ENCODE assay signal across 2 cellular contexts in the genomic region with DNA sequence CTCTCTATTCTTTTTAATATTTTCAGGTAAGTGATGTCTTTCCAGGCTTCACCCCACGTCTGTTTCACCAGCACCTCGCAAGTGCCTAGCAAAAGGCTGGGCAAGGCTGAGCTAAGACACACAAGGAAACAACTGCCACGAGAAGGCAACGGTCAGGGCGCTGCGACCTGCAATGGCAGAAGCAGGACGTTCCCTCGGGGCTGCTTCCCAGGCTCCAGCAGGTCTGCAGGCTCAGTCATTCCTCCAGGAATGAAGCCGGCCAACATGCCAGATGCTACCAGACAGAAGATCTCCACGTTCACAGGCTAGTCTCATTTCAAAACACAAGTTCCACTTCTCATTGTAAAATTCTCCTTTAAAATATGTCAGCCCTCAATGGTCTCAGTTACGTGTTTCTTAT.
TF ChIP-seq lines count a peak whose summit lies in the region.

No MANE protein-coding gene starts in this region.

TF ChIP-seq in IMR-90, 13 proteins besides CTCF, POLR2A, EP300 and RAD21:
- TF ChIP-seq CEBPB (IDR thresholded peaks at IDR 0.05; ENCODE audit: low read depth, low read length) (no peak), ELK1 (IDR thresholded peaks at IDR 0.05; ENCODE audit: borderline replicate concordance, low read depth, low read length) (no peak), MAZ (IDR thresholded peaks at IDR 0.05; ENCODE audit: borderline replicate concordance, low read depth, low read length) (no peak), SMC3 (IDR thresholded peaks at IDR 0.05; ENCODE audit: low read depth, low read length) (no peak), RCOR1 (IDR thresholded peaks at IDR 0.05; ENCODE audit: insufficient replicate concordance, low read length) (no peak), MXI1 (IDR thresholded peaks at IDR 0.05; ENCODE audit: borderline replicate concordance, low read depth, low read length) (no peak), CHD1 (IDR thresholded peaks at IDR 0.05; ENCODE audit: low read depth, low read length) (no peak), RFX5 (IDR thresholded peaks at IDR 0.05; ENCODE audit: low read depth, low read length) (no peak), NFE2L2 (IDR thresholded peaks at IDR 0.05; ENCODE audit: low read depth, low read length) (no peak), BHLHE40 (IDR thresholded peaks at IDR 0.05; ENCODE audit: low read depth, low read length) (no peak), FOS (IDR thresholded peaks at IDR 0.05; ENCODE audit: low read depth, low read length) (no peak), MAFK (IDR thresholded peaks at IDR 0.05; ENCODE audit: low read depth, low read length) (no peak)
- TF ChIP-seq, protein P1, sequence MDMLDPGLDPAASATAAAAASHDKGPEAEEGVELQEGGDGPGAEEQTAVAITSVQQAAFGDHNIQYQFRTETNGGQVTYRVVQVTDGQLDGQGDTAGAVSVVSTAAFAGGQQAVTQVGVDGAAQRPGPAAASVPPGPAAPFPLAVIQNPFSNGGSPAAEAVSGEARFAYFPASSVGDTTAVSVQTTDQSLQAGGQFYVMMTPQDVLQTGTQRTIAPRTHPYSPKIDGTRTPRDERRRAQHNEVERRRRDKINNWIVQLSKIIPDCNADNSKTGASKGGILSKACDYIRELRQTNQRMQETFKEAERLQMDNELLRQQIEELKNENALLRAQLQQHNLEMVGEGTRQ (IDR thresholded peaks at IDR 0.05; ENCODE audit: low read depth, low read length): no peak

TF ChIP-seq in HepG2, 621 proteins besides CTCF, POLR2A, EP300 and RAD21:
- TF ChIP-seq MZF1 (CRISPR knock-in tag; IDR thresholded peaks at IDR 0.05; ENCODE audit: borderline replicate concordance) (no peak), ZNF337 (CRISPR knock-in tag; IDR thresholded peaks at IDR 0.05; ENCODE audit: borderline replicate concordance, low read depth) (no peak), NFKB2 (CRISPR knock-in tag; IDR thresholded peaks at IDR 0.05; ENCODE audit: borderline replicate concordance) (no peak), FOXK2 (IDR thresholded peaks at IDR 0.05) (no peak)
